In the genomic region with DNA sequence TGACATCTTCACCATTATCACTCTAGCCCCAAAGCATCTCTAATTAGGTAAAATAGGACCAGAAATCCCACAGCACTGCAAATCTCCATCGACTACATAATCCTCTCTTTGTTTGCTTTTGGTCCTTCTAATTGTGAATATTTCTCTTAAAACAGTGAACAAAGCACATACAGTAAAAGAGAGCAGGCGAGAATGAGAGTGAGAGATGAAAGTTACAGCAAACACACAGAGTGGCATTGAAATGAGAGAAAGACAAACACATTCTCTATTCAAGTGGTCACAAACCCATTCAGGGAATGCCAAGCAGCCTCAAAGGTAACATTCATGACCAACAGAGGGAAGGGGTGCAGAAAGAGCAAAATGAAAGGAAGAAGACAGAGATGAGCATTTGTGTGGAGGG, we compare ENCODE assay signal across 17 cellular contexts.
DNase-seq lines count a peak whose midpoint lies in the region; ATAC-seq, FAIRE-seq and TF ChIP-seq lines count a peak whose summit lies in the region.
"Had no signal": no experiment of that assay in that cellular context is flagged by ENCODE, and none has a peak within 500 bp of the region (broad histone marks: within the 10 kb centered on the region; RNA-seq: fewer than 3 reads in every experiment).

No MANE protein-coding gene starts in this region.

- no peak overlapping the region for H3K4me3 Mint-ChIP-seq in astrocyte (ENCODE audit: unreplicated experiment)
- H3K4me3 Mint-ChIP-seq: central memory CD8-positive, alpha-beta T cell; effector memory CD8-positive, alpha-beta T cell; HFFc6 had no signal

- H3K4me1 Mint-ChIP-seq in astrocyte (ENCODE audit: low read depth, unreplicated experiment), result peaks cover 6% of the 10 kb centered on the region
- H3K4me1 Mint-ChIP-seq: central memory CD8-positive, alpha-beta T cell had no signal

- no peak overlapping the region for H3K4me3 ChIP-seq in astrocyte (ENCODE audit: insufficient read depth, low read depth, low read length)
- H3K4me3 ChIP-seq: thoracic aorta had no signal

- intact Hi-C loops in left colon (cut with DNase I, micrococcal nuclease), result loop anchor here (10.0 kb wide), 2 partner anchors 279 to 1049 kb away; no protein-coding TSS in a partner anchor

- no peaks in the 10 kb centered on the region for H3K36me3 ChIP-seq in astrocyte (ENCODE audit: insufficient read depth, low read length)
- H3K36me3 ChIP-seq: thoracic aorta had no signal

- no peak for ATAC-seq in left colon
- ATAC-seq: effector memory CD8-positive, alpha-beta T cell had no signal

- H3K9ac ChIP-seq in astrocyte (ENCODE audit: low read length), result no peak overlapping the region

- H3K27ac Mint-ChIP-seq in astrocyte (ENCODE audit: unreplicated experiment), result no peak overlapping the region
- H3K27ac Mint-ChIP-seq: effector memory CD8-positive, alpha-beta T cell; HFFc6 had no signal

- DNase-seq in COLO829 (ENCODE audit: low spot score) (peak; percentile 86), NCI-H1092 (lab: John Stamatoyannopoulos, UW) (peak; percentile 90), astrocyte (ENCODE audit: low read depth) (no peak), midbrain (lab: John Stamatoyannopoulos, UW) (peak; percentile 52), GM10266 (ENCODE audit: extremely low spot score) (no peak), T-helper 9 cell (no peak), left colon (no peak), NCI-H2227 (lab: John Stamatoyannopoulos, UW; ENCODE audit: unreplicated experiment) (no peak)
- DNase-seq: activated CD8-positive, alpha-beta memory T cell treated with anti-CD3 and anti-CD28 coated beads for 24 hours; effector memory CD8-positive, alpha-beta T cell; HFFc6; stimulated activated CD4-positive, alpha-beta T cell treated with anti-CD3 and anti-CD28 coated beads, Interleukin-4, amount 100 ng/mL, for 4 hours; stimulated activated CD8-positive, alpha-beta memory T cell treated with anti-CD3 and anti-CD28 coated beads, Interleukin-4, amount 100 ng/mL, for 48 hours; T-helper 1 cell had no signal

- peaks cover 4% of the 10 kb centered on the region for H3K4me1 ChIP-seq in astrocyte (ENCODE audit: insufficient read depth, low read length)

- H3K4me2 ChIP-seq in astrocyte (ENCODE audit: low read length), result no peak overlapping the region

- H3K27me3 ChIP-seq in astrocyte (ENCODE audit: insufficient read depth, low read length), result no peaks in the 10 kb centered on the region

- peaks cover 2% of the 10 kb centered on the region for H3K9me3 Mint-ChIP-seq in astrocyte (ENCODE audit: unreplicated experiment)
- H3K9me3 Mint-ChIP-seq: central memory CD8-positive, alpha-beta T cell; effector memory CD8-positive, alpha-beta T cell had no signal

- TF ChIP-seq CTCF in astrocyte (IDR thresholded peaks at IDR 0.05; ENCODE audit: insufficient read depth, low read depth, low read length), result no peak
- no peak for TF ChIP-seq CTCF in GM10266 (IDR thresholded peaks at IDR 0.05; ENCODE audit: control insufficient read depth, insufficient read depth, low read depth, missing control alignments)

- no peaks in the 10 kb centered on the region for H3K9me3 ChIP-seq in astrocyte (ENCODE audit: insufficient read depth, low read depth, low read length)
- H3K9me3 ChIP-seq: thoracic aorta had no signal

- H2AFZ ChIP-seq in astrocyte (ENCODE audit: low read depth, low read length), result no peak overlapping the region

- no peaks in the 10 kb centered on the region for H3K36me3 Mint-ChIP-seq in astrocyte (ENCODE audit: low read depth, unreplicated experiment)

- FAIRE-seq in astrocyte (lab: Jason Lieb, UNC), result peak; percentile 26
- FAIRE-seq: HTR-8/SVneo had no signal

- no peaks in the 10 kb centered on the region for H3K27me3 Mint-ChIP-seq in astrocyte (ENCODE audit: low read depth, unreplicated experiment)
- H3K27me3 Mint-ChIP-seq: central memory CD8-positive, alpha-beta T cell had no signal

- no peaks in the 10 kb centered on the region for H3K79me2 ChIP-seq in astrocyte (ENCODE audit: insufficient read depth, low read length)

- H3K27ac ChIP-seq in astrocyte (ENCODE audit: low read depth, low read length), result no peak overlapping the region
- H3K27ac ChIP-seq: thoracic aorta had no signal

- H4K20me1 ChIP-seq in astrocyte (ENCODE audit: insufficient read depth, low read length), result no peaks in the 10 kb centered on the region

Comparison
In these comparisons a context has a peak if more than half of its experiments do, and no peak if none do; other contexts are left out.
1. DNase-seq: peak in COLO829 (single experiment), NCI-H1092 (single experiment) and midbrain (single experiment); none in astrocyte (single experiment), GM10266 (single experiment), T-helper 9 cell (single experiment), left colon (0 of 2) and NCI-H2227 (single experiment).